ENCODE assay signal across 20 cellular contexts in genomic region chr3:58955308-58955707, GRCh38.
"Had no signal": no experiment of that assay in that cellular context is flagged by ENCODE, and none has a peak within 500 bp of the region (broad histone marks: within the 10 kb centered on the region; RNA-seq: fewer than 3 reads in every experiment).

No MANE protein-coding gene starts in this region.

- H3K9me3 ChIP-seq: mucosa of descending colon, transverse colon had no signal

- DNase-seq: activated CD4-positive, alpha-beta T cell treated with anti-CD3 and anti-CD28 coated beads, Interleukin-2, amount 10 ng/mL, durations not matched to agents 7 days and 5 days; activated CD4-positive, CD25-positive, alpha-beta regulatory T cell treated with anti-CD3 and anti-CD28 coated beads, Interleukin-2, amount 50 U/mL, for 72 hours; activated CD8-positive, alpha-beta memory T cell treated with anti-CD3 and anti-CD28 coated beads, Interleukin-2, amount 10 ng/mL, durations not matched to agents 7 days and 5 days; activated CD8-positive, alpha-beta T cell treated with anti-CD3 and anti-CD28 coated beads for 36 hours; activated gamma-delta T cell; activated naive CD4-positive, alpha-beta T cell treated with anti-CD3 and anti-CD28 coated beads, Interleukin-2, amount 50 U/mL, for 16 hours; activated naive CD8-positive, alpha-beta T cell treated with anti-CD3 and anti-CD28 coated beads, Interleukin-2, amount 50 U/mL, for 24 hours; cerebellar nuclear complex; heart right ventricle; mucosa of descending colon; posterior cingulate gyrus; small intestine; transverse colon had no signal

- H3K36me3 ChIP-seq: heart right ventricle, transverse colon had no signal

- H3K27ac ChIP-seq: coronary artery, heart right ventricle, transverse colon, VCaP had no signal

- H3K27ac Mint-ChIP-seq: activated CD4-positive, alpha-beta T cell treated with anti-CD3 and anti-CD28 coated beads, Interleukin-2, amount 10 ng/mL, durations not matched to agents 7 days and 5 days; activated CD8-positive, alpha-beta memory T cell treated with anti-CD3 and anti-CD28 coated beads, Interleukin-2, amount 10 ng/mL, durations not matched to agents 7 days and 5 days; activated CD8-positive, alpha-beta T cell treated with anti-CD3 and anti-CD28 coated beads for 36 hours; activated naive CD8-positive, alpha-beta T cell treated with anti-CD3 and anti-CD28 coated beads, Interleukin-2, amount 50 U/mL, for 24 hours; activated T-helper 1 cell treated with anti-CD3 and anti-CD28 coated beads, Interleukin-12 subunit alpha, Interleukin-12 subunit beta, Interleukin-2, Interleukin-4 antibody, amounts not matched to agents 30 ng/mL and 10 ng/mL and 1 ng/mL, durations not matched to agents 14 hours and 24 hours and 36 hours; memory B cell; stimulated activated memory B cell treated with anti-CD40 and anti-IgM and Interleukin-4, amounts not matched to agents 10 μg/mL and 1 μg/mL and 100 μg/mL, for 72 hours; T-helper 2 cell treated with Interferon-gamma antibody and Interleukin-4, amounts not matched to agents 5 μg/mL and 100 μg/mL, for 36 hours had no signal

- H3K4me1 Mint-ChIP-seq: activated CD4-positive, alpha-beta T cell treated with anti-CD3 and anti-CD28 coated beads, Interleukin-2, amount 10 ng/mL, durations not matched to agents 7 days and 5 days; activated CD8-positive, alpha-beta memory T cell treated with anti-CD3 and anti-CD28 coated beads, Interleukin-2, amount 10 ng/mL, durations not matched to agents 7 days and 5 days; activated naive CD8-positive, alpha-beta T cell treated with anti-CD3 and anti-CD28 coated beads, Interleukin-2, amount 50 U/mL, for 24 hours had no signal

- H3K9me3 Mint-ChIP-seq: activated CD4-positive, alpha-beta T cell treated with anti-CD3 and anti-CD28 coated beads, Interleukin-2, amount 10 ng/mL, durations not matched to agents 7 days and 5 days; activated CD8-positive, alpha-beta T cell treated with anti-CD3 and anti-CD28 coated beads for 36 hours; activated naive CD8-positive, alpha-beta T cell treated with anti-CD3 and anti-CD28 coated beads, Interleukin-2, amount 50 U/mL, for 24 hours; activated T-helper 1 cell treated with anti-CD3 and anti-CD28 coated beads, Interleukin-12 subunit alpha, Interleukin-12 subunit beta, Interleukin-2, Interleukin-4 antibody, amounts not matched to agents 30 ng/mL and 10 ng/mL and 1 ng/mL, durations not matched to agents 14 hours and 24 hours and 36 hours; stimulated activated memory B cell treated with anti-CD40 and anti-IgM and Interleukin-4, amounts not matched to agents 10 μg/mL and 1 μg/mL and 100 μg/mL, for 72 hours; T-helper 2 cell treated with Interferon-gamma antibody and Interleukin-4, amounts not matched to agents 5 μg/mL and 100 μg/mL, for 36 hours had no signal

- H3K4me3 Mint-ChIP-seq: activated CD4-positive, alpha-beta T cell treated with anti-CD3 and anti-CD28 coated beads, Interleukin-2, amount 10 ng/mL, durations not matched to agents 7 days and 5 days; activated CD8-positive, alpha-beta memory T cell treated with anti-CD3 and anti-CD28 coated beads, Interleukin-2, amount 10 ng/mL, durations not matched to agents 7 days and 5 days; activated CD8-positive, alpha-beta T cell treated with anti-CD3 and anti-CD28 coated beads for 36 hours; activated naive CD8-positive, alpha-beta T cell treated with anti-CD3 and anti-CD28 coated beads, Interleukin-2, amount 50 U/mL, for 24 hours; activated T-helper 1 cell treated with anti-CD3 and anti-CD28 coated beads, Interleukin-12 subunit alpha, Interleukin-12 subunit beta, Interleukin-2, Interleukin-4 antibody, amounts not matched to agents 30 ng/mL and 10 ng/mL and 1 ng/mL, durations not matched to agents 14 hours and 24 hours and 36 hours; memory B cell; stimulated activated memory B cell treated with anti-CD40 and anti-IgM and Interleukin-4, amounts not matched to agents 10 μg/mL and 1 μg/mL and 100 μg/mL, for 72 hours; T-helper 2 cell treated with Interferon-gamma antibody and Interleukin-4, amounts not matched to agents 5 μg/mL and 100 μg/mL, for 36 hours had no signal

- H3K27me3 Mint-ChIP-seq: activated CD8-positive, alpha-beta memory T cell treated with anti-CD3 and anti-CD28 coated beads, Interleukin-2, amount 10 ng/mL, durations not matched to agents 7 days and 5 days; activated CD8-positive, alpha-beta T cell treated with anti-CD3 and anti-CD28 coated beads for 36 hours; activated naive CD8-positive, alpha-beta T cell treated with anti-CD3 and anti-CD28 coated beads, Interleukin-2, amount 50 U/mL, for 24 hours; memory B cell; stimulated activated memory B cell treated with anti-CD40 and anti-IgM and Interleukin-4, amounts not matched to agents 10 μg/mL and 1 μg/mL and 100 μg/mL, for 72 hours had no signal

- H3K27me3 ChIP-seq: heart right ventricle, transverse colon had no signal

- ATAC-seq: activated CD8-positive, alpha-beta memory T cell treated with anti-CD3 and anti-CD28 coated beads, Interleukin-2, amount 10 ng/mL, durations not matched to agents 7 days and 5 days; activated CD8-positive, alpha-beta T cell treated with anti-CD3 and anti-CD28 coated beads for 36 hours; activated naive CD8-positive, alpha-beta T cell treated with anti-CD3 and anti-CD28 coated beads, Interleukin-2, amount 50 U/mL, for 24 hours; heart right ventricle; mucosa of descending colon; sciatic nerve; stimulated activated memory B cell treated with anti-CD40 and anti-IgM and Interleukin-4, amounts not matched to agents 10 μg/mL and 1 μg/mL and 100 μg/mL, for 72 hours had no signal

- H3K4me3 ChIP-seq: coronary artery, heart right ventricle, mucosa of descending colon, transverse colon had no signal

- H3K4me1 ChIP-seq: transverse colon had no signal

- H3K36me3 Mint-ChIP-seq: activated CD8-positive, alpha-beta memory T cell treated with anti-CD3 and anti-CD28 coated beads, Interleukin-2, amount 10 ng/mL, durations not matched to agents 7 days and 5 days; memory B cell; stimulated activated memory B cell treated with anti-CD40 and anti-IgM and Interleukin-4, amounts not matched to agents 10 μg/mL and 1 μg/mL and 100 μg/mL, for 72 hours had no signal
